In genomic region chr7:31373337-31374289, GRCh38 we compare ENCODE assay signal across 8 cellular contexts. TPM values are rescaled to one million over a fixed set of nuclear protein-coding genes. Genes with fewer than 3 reads are reported as not detected.
DNase-seq lines count a peak whose midpoint lies in the region; ATAC-seq and TF ChIP-seq lines count a peak whose summit lies in the region.

No MANE protein-coding gene starts in this region.

- no peaks in the 10 kb centered on the region for H3K9me2 ChIP-seq in PC-9 (ENCODE audit: insufficient read depth)

- peak; percentile 88 for ATAC-seq in GM21528 (IDR thresholded peaks at IDR 0.05; ENCODE audit: low FRiP score, unreplicated experiment)

- H3K4me1 ChIP-seq in PC-9 (replicated peaks; ENCODE audit: insufficient read depth) = no peaks in the 10 kb centered on the region

- POLR2A ChIA-PET in PC-9 (lab: Charles Lee; ENCODE audit: unreplicated experiment) = no interaction called here

- no peaks in the 10 kb centered on the region for H3K36me3 Mint-ChIP-seq in endothelial cell (ENCODE audit: low read depth, unreplicated experiment)
- no peaks in the 10 kb centered on the region for H3K36me3 Mint-ChIP-seq in nephron progenitor cell (ENCODE audit: low read depth)

- intact Hi-C loops in PC-9 (cut with micrococcal nuclease; ENCODE audit: unreplicated experiment) = loop anchor here (1.0 to 5.0 kb wide), 6 partner anchors 70 to 363 kb away; no protein-coding TSS in a partner anchor

- CTCF ChIA-PET in PC-9 (lab: Charles Lee) = interaction anchor here (0.6 to 1.7 kb wide), 5 partner anchors 25 to 558 kb away, joined by 3 to 11 read pairs (median 4); no protein-coding TSS in a partner anchor

- no peak overlapping the region for H3K4me2 ChIP-seq in PC-9

- H3K9me3 Mint-ChIP-seq in endothelial cell (ENCODE audit: unreplicated experiment) (no peaks in the 10 kb centered on the region), nephron progenitor cell (no peaks in the 10 kb centered on the region)

- no peaks in the 10 kb centered on the region for H3K79me2 ChIP-seq in PC-9 (ENCODE audit: low read depth)

- H3K4me1 Mint-ChIP-seq in endothelial cell (ENCODE audit: unreplicated experiment) = peaks cover 9% of the 10 kb centered on the region
- H3K4me1 Mint-ChIP-seq in nephron progenitor cell = peaks cover 28% of the 10 kb centered on the region

- no peaks in the 10 kb centered on the region for H3K36me3 ChIP-seq in PC-9 (ENCODE audit: low read depth)

- H3K27ac ChIP-seq in PC-9 = no peak overlapping the region

- H2AFZ ChIP-seq in PC-9 = no peak overlapping the region

- H3K27me3 ChIP-seq in PC-9 (ENCODE audit: insufficient read depth, low read depth) = peaks cover 58% of the 10 kb centered on the region

- DNase-seq in NCI-H146 (lab: John Stamatoyannopoulos, UW) = peak; percentile 22
- no peak for DNase-seq in NCI-H146 treated with DMSO at 0.1 percent for 48 hours (lab: John Stamatoyannopoulos, UW; ENCODE audit: unreplicated experiment)
- peak; percentile 80 for DNase-seq in HT-29 (ENCODE audit: low spot score)
- DNase-seq in PC-9 = peak in 1 of 2 experiments; percentile 62
- DNase-seq in endothelial cell (ENCODE audit: low spot score) = peak; percentile 67
- DNase-seq in nephron progenitor cell = peak; percentile 62
- no peak for DNase-seq in T-helper 1 cell

- no peak overlapping the region for H3K4me3 ChIP-seq in PC-9

- H4K20me1 ChIP-seq in PC-9 (ENCODE audit: insufficient read depth) = no peaks in the 10 kb centered on the region

- H3F3A ChIP-seq in PC-9 (ENCODE audit: insufficient read depth, low read depth) = no peaks in the 10 kb centered on the region

- BruUV-seq in PC-9 (replicated peaks; lab: Mats Ljungman, UMichigan) = no TSS peak

- H3K27ac Mint-ChIP-seq in endothelial cell (ENCODE audit: unreplicated experiment) = no peak overlapping the region
- H3K27ac Mint-ChIP-seq in nephron progenitor cell = no peak overlapping the region

- peaks cover 2% of the 10 kb centered on the region for H3K27me3 Mint-ChIP-seq in endothelial cell (ENCODE audit: unreplicated experiment)
- peaks cover 2% of the 10 kb centered on the region for H3K27me3 Mint-ChIP-seq in nephron progenitor cell (ENCODE audit: low read depth, poor library complexity)

- TF ChIP-seq CTCF in PC-9 (conservative IDR thresholded peaks at IDR 0.05) = peak; percentile 92
- TF ChIP-seq CTCF in endothelial cell (IDR thresholded peaks at IDR 0.05; ENCODE audit: unreplicated experiment) = peak; percentile 74
- peak; percentile 73 for TF ChIP-seq CTCF in nephron progenitor cell (IDR thresholded peaks at IDR 0.05)

- no peaks in the 10 kb centered on the region for H3K9me3 ChIP-seq in PC-9 (ENCODE audit: insufficient read depth, low read depth)

- H3K4me3 Mint-ChIP-seq in endothelial cell (ENCODE audit: unreplicated experiment) (no peak overlapping the region), nephron progenitor cell (no peak overlapping the region)

RNA-seq across cellular contexts. Expression of gene NEUROD6, which starts 33.1 kb away (rescaled TPM):
- not detected in 2 replicates for total RNA-seq in HT-29 (2014; rRNA removed; shearing (Covaris generic))
- total RNA-seq in PC-9 (2021) = not detected in 2 replicates
- total RNA-seq in endothelial cell (ENCODE audit: unreplicated experiment) = not detected

Comparison
In these comparisons a context has a peak if more than half of its experiments do, and no peak if none do; other contexts are left out.
1. DNase-seq: peak in NCI-H146 (single experiment), HT-29 (single experiment), endothelial cell (single experiment) and nephron progenitor cell (single experiment); none in NCI-H146 treated with DMSO at 0.1 percent for 48 hours (single experiment) and T-helper 1 cell (0 of 5).
2. Peak in every context shown above with its lines, with median percentiles within 50 percentile points of each other: CTCF ChIP-seq.